ENCODE assay signal across 1 cellular context in genomic region chr6:24743265-24743943, GRCh38.
TF ChIP-seq lines count a peak whose summit lies in the region.

No MANE protein-coding gene starts in this region.

TF ChIP-seq in K562, 482 proteins besides CTCF, POLR2A, EP300 and RAD21 (continued from another document):
- TF ChIP-seq BRF1 (IDR thresholded peaks at IDR 0.05; ENCODE audit: borderline replicate concordance, extremely low read depth, insufficient read length) (no peak), MCM5 (IDR thresholded peaks at IDR 0.05; ENCODE audit: low read depth) (no peak), ZFP30 (CRISPR knock-in tag; IDR thresholded peaks at IDR 0.05; ENCODE audit: borderline replicate concordance) (no peak), ZZZ3 (IDR thresholded peaks at IDR 0.05) (no peak), JUN (IDR thresholded peaks at IDR 0.05; ENCODE audit: borderline replicate concordance, low read depth, low read length) (peak; percentile 27), JUN (CRISPR knock-in tag; IDR thresholded peaks at IDR 0.05; ENCODE audit: borderline replicate concordance) (no peak), ZNF639 (CRISPR knock-in tag; conservative IDR thresholded peaks at IDR 0.05 in 1 of 2, IDR thresholded peaks at IDR 0.05 in 1 of 2) (peak in 1 of 2 experiments; percentile 83; a peak in 2 of 4 replicates), ZNF175 (CRISPR knock-in tag; IDR thresholded peaks at IDR 0.05; ENCODE audit: low read depth) (0 out of 2 replicates have a peak, but pooled peaks have one; percentile 83), ZNF644 (tag; IDR thresholded peaks at IDR 0.05; ENCODE audit: low read depth) (peak; percentile 41; the same call in 1 of the 2 replicates), PHB (CRISPR knock-in tag; IDR thresholded peaks at IDR 0.05) (no peak), DPF2 (IDR thresholded peaks at IDR 0.05) (peak; percentile 63; the same call in 1 of the 2 replicates), ZKSCAN8 (CRISPR knock-in tag; IDR thresholded peaks at IDR 0.05) (no peak), GTF2E2 (tag; IDR thresholded peaks at IDR 0.05) (peak; percentile 19; the same call in 1 of the 2 replicates), ARID1B (IDR thresholded peaks at IDR 0.05) (0 out of 2 replicates have a peak, but pooled peaks have one; percentile 22), MAZ (CRISPR knock-in tag; conservative IDR thresholded peaks at IDR 0.05 in 1 of 2, IDR thresholded peaks at IDR 0.05 in 1 of 2) (0 out of 4 replicates have a peak, but pooled peaks of 1 of the 2 experiments have one; percentile 22), MAFG (tag; conservative IDR thresholded peaks at IDR 0.05) (peak; percentile 43), NR2F6 (CRISPR knock-in tag; IDR thresholded peaks at IDR 0.05) (no peak), BACH1 (tag; IDR thresholded peaks at IDR 0.05) (peak; percentile 76; the same call in 1 of the 2 replicates), ZNF24 (IDR thresholded peaks at IDR 0.05) (peak; percentile 83)
- TF ChIP-seq, protein P1, sequence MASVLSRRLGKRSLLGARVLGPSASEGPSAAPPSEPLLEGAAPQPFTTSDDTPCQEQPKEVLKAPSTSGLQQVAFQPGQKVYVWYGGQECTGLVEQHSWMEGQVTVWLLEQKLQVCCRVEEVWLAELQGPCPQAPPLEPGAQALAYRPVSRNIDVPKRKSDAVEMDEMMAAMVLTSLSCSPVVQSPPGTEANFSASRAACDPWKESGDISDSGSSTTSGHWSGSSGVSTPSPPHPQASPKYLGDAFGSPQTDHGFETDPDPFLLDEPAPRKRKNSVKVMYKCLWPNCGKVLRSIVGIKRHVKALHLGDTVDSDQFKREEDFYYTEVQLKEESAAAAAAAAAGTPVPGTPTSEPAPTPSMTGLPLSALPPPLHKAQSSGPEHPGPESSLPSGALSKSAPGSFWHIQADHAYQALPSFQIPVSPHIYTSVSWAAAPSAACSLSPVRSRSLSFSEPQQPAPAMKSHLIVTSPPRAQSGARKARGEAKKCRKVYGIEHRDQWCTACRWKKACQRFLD (CRISPR knock-in tag; IDR thresholded peaks at IDR 0.05) = peak; percentile 70; the same call in 1 of the 2 replicates
- TF ChIP-seq, protein P2, sequence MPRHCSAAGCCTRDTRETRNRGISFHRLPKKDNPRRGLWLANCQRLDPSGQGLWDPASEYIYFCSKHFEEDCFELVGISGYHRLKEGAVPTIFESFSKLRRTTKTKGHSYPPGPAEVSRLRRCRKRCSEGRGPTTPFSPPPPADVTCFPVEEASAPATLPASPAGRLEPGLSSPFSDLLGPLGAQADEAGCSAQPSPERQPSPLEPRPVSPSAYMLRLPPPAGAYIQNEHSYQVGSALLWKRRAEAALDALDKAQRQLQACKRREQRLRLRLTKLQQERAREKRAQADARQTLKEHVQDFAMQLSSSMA (CRISPR knock-in tag; IDR thresholded peaks at IDR 0.05) = no peak
- TF ChIP-seq, protein P3, sequence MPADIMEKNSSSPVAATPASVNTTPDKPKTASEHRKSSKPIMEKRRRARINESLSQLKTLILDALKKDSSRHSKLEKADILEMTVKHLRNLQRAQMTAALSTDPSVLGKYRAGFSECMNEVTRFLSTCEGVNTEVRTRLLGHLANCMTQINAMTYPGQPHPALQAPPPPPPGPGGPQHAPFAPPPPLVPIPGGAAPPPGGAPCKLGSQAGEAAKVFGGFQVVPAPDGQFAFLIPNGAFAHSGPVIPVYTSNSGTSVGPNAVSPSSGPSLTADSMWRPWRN (IDR thresholded peaks at IDR 0.05; ENCODE audit: low read depth) = no peak
- TF ChIP-seq, protein P4, sequence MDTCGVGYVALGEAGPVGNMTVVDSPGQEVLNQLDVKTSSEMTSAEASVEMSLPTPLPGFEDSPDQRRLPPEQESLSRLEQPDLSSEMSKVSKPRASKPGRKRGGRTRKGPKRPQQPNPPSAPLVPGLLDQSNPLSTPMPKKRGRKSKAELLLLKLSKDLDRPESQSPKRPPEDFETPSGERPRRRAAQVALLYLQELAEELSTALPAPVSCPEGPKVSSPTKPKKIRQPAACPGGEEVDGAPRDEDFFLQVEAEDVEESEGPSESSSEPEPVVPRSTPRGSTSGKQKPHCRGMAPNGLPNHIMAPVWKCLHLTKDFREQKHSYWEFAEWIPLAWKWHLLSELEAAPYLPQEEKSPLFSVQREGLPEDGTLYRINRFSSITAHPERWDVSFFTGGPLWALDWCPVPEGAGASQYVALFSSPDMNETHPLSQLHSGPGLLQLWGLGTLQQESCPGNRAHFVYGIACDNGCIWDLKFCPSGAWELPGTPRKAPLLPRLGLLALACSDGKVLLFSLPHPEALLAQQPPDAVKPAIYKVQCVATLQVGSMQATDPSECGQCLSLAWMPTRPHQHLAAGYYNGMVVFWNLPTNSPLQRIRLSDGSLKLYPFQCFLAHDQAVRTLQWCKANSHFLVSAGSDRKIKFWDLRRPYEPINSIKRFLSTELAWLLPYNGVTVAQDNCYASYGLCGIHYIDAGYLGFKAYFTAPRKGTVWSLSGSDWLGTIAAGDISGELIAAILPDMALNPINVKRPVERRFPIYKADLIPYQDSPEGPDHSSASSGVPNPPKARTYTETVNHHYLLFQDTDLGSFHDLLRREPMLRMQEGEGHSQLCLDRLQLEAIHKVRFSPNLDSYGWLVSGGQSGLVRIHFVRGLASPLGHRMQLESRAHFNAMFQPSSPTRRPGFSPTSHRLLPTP (IDR thresholded peaks at IDR 0.05; ENCODE audit: borderline replicate concordance, extremely low read depth, insufficient read length) = no peak
- TF ChIP-seq, protein P5, sequence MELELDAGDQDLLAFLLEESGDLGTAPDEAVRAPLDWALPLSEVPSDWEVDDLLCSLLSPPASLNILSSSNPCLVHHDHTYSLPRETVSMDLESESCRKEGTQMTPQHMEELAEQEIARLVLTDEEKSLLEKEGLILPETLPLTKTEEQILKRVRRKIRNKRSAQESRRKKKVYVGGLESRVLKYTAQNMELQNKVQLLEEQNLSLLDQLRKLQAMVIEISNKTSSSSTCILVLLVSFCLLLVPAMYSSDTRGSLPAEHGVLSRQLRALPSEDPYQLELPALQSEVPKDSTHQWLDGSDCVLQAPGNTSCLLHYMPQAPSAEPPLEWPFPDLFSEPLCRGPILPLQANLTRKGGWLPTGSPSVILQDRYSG (tag; conservative IDR thresholded peaks at IDR 0.05; ENCODE audit: low read depth) = peak; percentile 73; the same call in 1 of the 2 replicates
- TF ChIP-seq, protein P6, sequence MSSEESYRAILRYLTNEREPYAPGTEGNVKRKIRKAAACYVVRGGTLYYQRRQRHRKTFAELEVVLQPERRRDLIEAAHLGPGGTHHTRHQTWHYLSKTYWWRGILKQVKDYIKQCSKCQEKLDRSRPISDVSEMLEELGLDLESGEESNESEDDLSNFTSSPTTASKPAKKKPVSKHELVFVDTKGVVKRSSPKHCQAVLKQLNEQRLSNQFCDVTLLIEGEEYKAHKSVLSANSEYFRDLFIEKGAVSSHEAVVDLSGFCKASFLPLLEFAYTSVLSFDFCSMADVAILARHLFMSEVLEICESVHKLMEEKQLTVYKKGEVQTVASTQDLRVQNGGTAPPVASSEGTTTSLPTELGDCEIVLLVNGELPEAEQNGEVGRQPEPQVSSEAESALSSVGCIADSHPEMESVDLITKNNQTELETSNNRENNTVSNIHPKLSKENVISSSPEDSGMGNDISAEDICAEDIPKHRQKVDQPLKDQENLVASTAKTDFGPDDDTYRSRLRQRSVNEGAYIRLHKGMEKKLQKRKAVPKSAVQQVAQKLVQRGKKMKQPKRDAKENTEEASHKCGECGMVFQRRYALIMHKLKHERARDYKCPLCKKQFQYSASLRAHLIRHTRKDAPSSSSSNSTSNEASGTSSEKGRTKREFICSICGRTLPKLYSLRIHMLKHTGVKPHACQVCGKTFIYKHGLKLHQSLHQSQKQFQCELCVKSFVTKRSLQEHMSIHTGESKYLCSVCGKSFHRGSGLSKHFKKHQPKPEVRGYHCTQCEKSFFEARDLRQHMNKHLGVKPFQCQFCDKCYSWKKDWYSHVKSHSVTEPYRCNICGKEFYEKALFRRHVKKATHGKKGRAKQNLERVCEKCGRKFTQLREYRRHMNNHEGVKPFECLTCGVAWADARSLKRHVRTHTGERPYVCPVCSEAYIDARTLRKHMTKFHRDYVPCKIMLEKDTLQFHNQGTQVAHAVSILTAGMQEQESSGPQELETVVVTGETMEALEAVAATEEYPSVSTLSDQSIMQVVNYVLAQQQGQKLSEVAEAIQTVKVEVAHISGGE (CRISPR knock-in tag; IDR thresholded peaks at IDR 0.05) = peak in 1 of 3 experiments; percentile 57; a peak in 1 of 6 replicates
